ENCODE assay signal across 11 cellular contexts in the genomic region with DNA sequence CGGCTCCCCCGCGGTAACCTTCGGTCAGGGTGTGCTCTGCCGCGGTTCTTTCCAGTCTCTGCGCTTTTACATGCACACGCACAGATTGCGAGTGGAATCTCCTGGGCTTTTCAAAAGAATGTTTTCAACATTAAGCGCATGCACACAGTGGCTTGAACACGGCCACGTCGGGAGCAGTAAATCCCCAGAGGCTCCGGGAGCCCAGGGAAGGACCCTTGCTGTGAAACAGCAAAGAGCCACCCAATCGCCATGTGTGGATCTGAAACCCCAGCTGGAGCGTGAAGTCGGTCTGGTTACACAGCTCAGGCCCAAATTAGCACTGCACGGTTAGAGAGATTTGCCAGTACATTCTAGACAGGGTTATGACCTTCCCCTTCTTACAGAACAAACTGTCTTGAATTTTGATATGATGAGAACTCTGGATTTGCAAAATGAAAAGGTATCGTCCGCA. TPM values are rescaled to one million over a fixed set of nuclear protein-coding genes. Genes with fewer than 3 reads are reported as not detected.
A peak's percentile ranks its signal among the peaks of the same experiment; 100 is the strongest.
DNase-seq lines count a peak whose midpoint lies in the region; ATAC-seq and TF ChIP-seq lines count a peak whose summit lies in the region.
"Had no signal": no experiment of that assay in that cellular context is flagged by ENCODE, and none has a peak within 500 bp of the region (broad histone marks: within the 10 kb centered on the region; RNA-seq: fewer than 3 reads in every experiment).

No MANE protein-coding gene starts in this region.

- TF ChIP-seq CTCF in CD14-positive monocyte (IDR thresholded peaks at IDR 0.05) (no peak), heart left ventricle (IDR thresholded peaks at IDR 0.05) (no peak), osteocyte (IDR thresholded peaks at IDR 0.05) (no peak)

- H3K9me3 Mint-ChIP-seq in CD14-positive monocyte, result peaks cover 0 to 17% (median 5%) of the 10 kb centered on the region in 7 donors
- no peaks in the 10 kb centered on the region for H3K9me3 Mint-ChIP-seq in osteocyte (ENCODE audit: unreplicated experiment)
- H3K9me3 Mint-ChIP-seq: dendritic cell treated with granulocyte-macrophage colony-stimulating factor and Interleukin-4, amounts not matched to agents 40 ng/mL and 50 ng/mL, for 4 days had no signal

- peaks cover 0 to 29% (median 12%) of the 10 kb centered on the region in 12 donors for H3K4me1 ChIP-seq in heart left ventricle

- H3K4me1 Mint-ChIP-seq in CD14-positive monocyte (peaks cover 15% of the 10 kb centered on the region), osteocyte (ENCODE audit: unreplicated experiment) (peaks cover 14% of the 10 kb centered on the region)

- ATAC-seq in heart left ventricle, result peak; percentile 81 to 91 (median 82)
- no peak for ATAC-seq in HG02885 (IDR thresholded peaks at IDR 0.05; ENCODE audit: poor library complexity, unreplicated experiment)

- 7 to 10% (median 8%) methylated on average over 19 to 20 of the region's 20 CpGs for WGBS in heart left ventricle, 4 donors

- H3K36me3 Mint-ChIP-seq in CD14-positive monocyte, result peaks cover 2 to 4% of the 10 kb centered on the region in 2 donors
- no peaks in the 10 kb centered on the region for H3K36me3 Mint-ChIP-seq in osteocyte (ENCODE audit: unreplicated experiment)

- H3K36me3 ChIP-seq in heart left ventricle, result no peaks in the 10 kb centered on the region

- H3K4me3 ChIP-seq in heart left ventricle, result peak overlapping the region in 11 of 12 donors; percentile 41 to 81 (median 63)

- H3K27ac Mint-ChIP-seq in CD14-positive monocyte (peak overlapping the region in 1 of 7 donors; percentile 16), osteocyte (ENCODE audit: unreplicated experiment) (no peak overlapping the region)
- H3K27ac Mint-ChIP-seq: dendritic cell treated with granulocyte-macrophage colony-stimulating factor and Interleukin-4, amounts not matched to agents 40 ng/mL and 50 ng/mL, for 4 days had no signal

- no peak for TF ChIP-seq POLR2A in heart left ventricle (IDR thresholded peaks at IDR 0.05)

- intact Hi-C loops in CD14-positive monocyte (cut with micrococcal nuclease) (loop anchor here (5.0 to 10.0 kb wide), 4 partner anchors 215 to 1035 kb away; no protein-coding TSS in a partner anchor), heart left ventricle (cut with DNase I) (loop anchor here in 8 of 10 donors (5.0 to 10.0 kb wide), 17 partner anchors 53 to 1032 kb away; no protein-coding TSS in a partner anchor)

- H3K27me3 ChIP-seq in heart left ventricle, result peaks cover 0 to 66% (median 6%) of the 10 kb centered on the region in 9 donors

- DNase-seq in CD14-positive monocyte (ENCODE audit: low spot score), result no peak
- DNase-seq in NCI-H69 (lab: John Stamatoyannopoulos, UW), result peak; percentile 13
- DNase-seq in heart left ventricle, result peak; percentile 29 to 84 (median 62)
- no peak for DNase-seq in osteocyte (ENCODE audit: extremely low spot score, unreplicated experiment)
- DNase-seq in NK-92 treated with Interleukin-12 subunit alpha and Interleukin-12 subunit beta, amount 100 ng/mL, for 24 hours (lab: John Stamatoyannopoulos, UW), result no peak
- no peak for DNase-seq in NCI-H1694 treated with DMSO at 0.1 percent for 48 hours (lab: John Stamatoyannopoulos, UW)
- no peak for DNase-seq in NCI-H128 (lab: John Stamatoyannopoulos, UW; ENCODE audit: unreplicated experiment)
- DNase-seq: GOT3, NCI-H2171 had no signal

- H3K27me3 Mint-ChIP-seq in CD14-positive monocyte (ENCODE audit: low read depth in 3 of 3) (peaks cover 23 to 57% (median 47%) of the 10 kb centered on the region in 3 donors), osteocyte (ENCODE audit: unreplicated experiment) (peaks cover 52% of the 10 kb centered on the region)

- H3K9me3 ChIP-seq in heart left ventricle, result no peaks in the 10 kb centered on the region

- peak overlapping the region; percentile 82 to 93 for H3K4me3 Mint-ChIP-seq in CD14-positive monocyte
- H3K4me3 Mint-ChIP-seq in osteocyte (ENCODE audit: unreplicated experiment), result peak overlapping the region; percentile 64

- H3K27ac ChIP-seq in heart left ventricle, result peak overlapping the region; percentile 44 to 86 (median 80)

RNA-seq across cellular contexts. Expression of gene RGMA, which starts 0.9 kb away (rescaled TPM):
- polyA plus RNA-seq in CD14-positive monocyte, result under 1 TPM; 0.07 to 0.08 TPM
- total RNA-seq in heart left ventricle, result 10 to 100 TPM; 10.2 to 20.8 (median 14.8) TPM
- polyA plus RNA-seq in heart left ventricle, result 10 to 100 TPM in 1 of 2 donors, 1 to 10 TPM in 1; 4.7 to 15.2 TPM
- 12.4 and 13.7 TPM in 2 replicates for total RNA-seq in osteocyte

Comparison
In these comparisons a context has a peak if more than half of its experiments do, and no peak if none do; other contexts are left out.
1. DNase-seq: peak in NCI-H69 (single experiment) and heart left ventricle (5 of 5); none in CD14-positive monocyte (single experiment), osteocyte (single experiment), NK-92 treated with Interleukin-12 subunit alpha and Interleukin-12 subunit beta, amount 100 ng/mL, for 24 hours (single experiment), NCI-H1694 treated with DMSO at 0.1 percent for 48 hours (single experiment) and NCI-H128 (single experiment).